Comparison of ENCODE assay signal across 7 cellular contexts in the genomic region with DNA sequence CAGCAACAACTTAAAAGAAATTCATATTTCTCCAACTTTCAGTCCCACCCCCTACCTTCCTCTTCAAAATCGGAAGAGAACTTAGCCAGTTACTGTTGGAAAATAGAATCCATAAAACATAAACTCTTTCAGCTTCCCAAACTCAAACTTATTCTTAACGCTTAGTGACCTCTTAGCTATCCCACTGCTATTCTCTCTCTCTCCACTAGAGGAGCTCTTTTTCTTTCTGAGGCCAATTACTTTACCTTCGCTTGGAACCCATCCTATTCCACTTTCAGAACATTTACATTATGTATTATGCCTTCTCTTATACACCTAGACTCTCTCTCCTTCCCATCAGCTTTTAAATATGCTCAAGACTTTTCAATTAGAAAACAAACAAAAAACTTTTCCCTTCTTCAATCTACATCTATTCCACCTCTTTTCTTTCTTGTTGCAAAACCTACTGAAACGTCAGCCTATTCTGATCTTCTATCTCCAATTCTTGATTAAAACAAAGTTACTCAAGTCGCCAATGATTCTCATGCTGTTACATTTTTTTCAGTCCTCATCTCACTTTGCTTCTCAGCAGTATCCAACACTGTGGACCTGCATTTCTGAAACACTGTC. TPM values are rescaled to one million over a fixed set of nuclear protein-coding genes. Genes with fewer than 3 reads are reported as not detected.
DNase-seq lines count a peak whose midpoint lies in the region; ATAC-seq, FAIRE-seq and TF ChIP-seq lines count a peak whose summit lies in the region.

No MANE protein-coding gene starts in this region.

- TF ChIP-seq CTCF in GM12864 (IDR thresholded peaks at IDR 0.05; ENCODE audit: low read depth, low read length, missing control alignments) (peak; percentile 95), OCI-LY7 (conservative IDR thresholded peaks at IDR 0.05; ENCODE audit: low read length) (peak; percentile 95), endothelial cell of umbilical vein (IDR thresholded peaks at IDR 0.05; ENCODE audit: extremely low read depth in 1 of 2, insufficient read depth in 1 of 2, low read depth in 1 of 2, low read length in 2 of 2) (peak; percentile 72 to 77)

- no peaks in the 10 kb centered on the region for H3K9me1 ChIP-seq in endothelial cell of umbilical vein (replicated peaks; ENCODE audit: control insufficient read depth, extremely low read depth, insufficient read depth, low read length)

- CTCF ChIA-PET in OCI-LY7 (lab: Charles Lee; ENCODE audit: unreplicated experiment) (interaction anchor here (1.0 kb wide), 1 partner anchor 12 kb away, joined by 4 read pairs; no protein-coding TSS in a partner anchor), endothelial cell of umbilical vein (lab: Charles Lee) (interaction anchor here (0.6 to 2.5 kb wide), 71 partner anchors 9 to 584 kb away, joined by 3 to 47 read pairs (median 4); partner anchors contain the start of genes ECT2, GHSR and TNFSF10)

- peak; percentile 53 for ATAC-seq in HG02981 (IDR thresholded peaks at IDR 0.05; ENCODE audit: unreplicated experiment)
- ATAC-seq in HG03045 (IDR thresholded peaks at IDR 0.05; ENCODE audit: unreplicated experiment): no peak

- no peaks in the 10 kb centered on the region for H3K79me2 ChIP-seq in OCI-LY7 (ENCODE audit: insufficient read depth, low read depth, low read length)
- H3K79me2 ChIP-seq in endothelial cell of umbilical vein (ENCODE audit: control insufficient read depth, insufficient read depth, low read length): no peaks in the 10 kb centered on the region

- H3K9me2 ChIP-seq in OCI-LY7 (ENCODE audit: insufficient read depth, low read length): no peaks in the 10 kb centered on the region

- BruUV-seq in OCI-LY7 (replicated peaks; lab: Mats Ljungman, UMichigan): no TSS peak
- BruUV-seq in endothelial cell of umbilical vein (replicated peaks; lab: Mats Ljungman, UMichigan): no TSS peak

- FAIRE-seq in endothelial cell of umbilical vein (lab: Jason Lieb, UNC): peak; percentile 71

- DNase-seq in GM12864 (ENCODE audit: low read depth) (no peak), OCI-LY7 (ENCODE audit: low spot score) (peak; percentile 45), endothelial cell of umbilical vein (ENCODE audit: low read depth, low spot score) (no peak), pons (ENCODE audit: low spot score) (peak; percentile 9)
- no peak for DNase-seq in stimulated activated CD4-positive, alpha-beta T cell treated with anti-CD3 and anti-CD28 coated beads, Interleukin-2, amount 100 ng/mL, for 24 hours

- no peak overlapping the region for H3K9ac ChIP-seq in endothelial cell of umbilical vein (replicated peaks; ENCODE audit: extremely low read depth, insufficient read depth, low read length)

- H3K4me1 ChIP-seq in OCI-LY7 (ENCODE audit: insufficient read depth, low read length, poor library complexity, severe bottlenecking): no peaks in the 10 kb centered on the region
- H3K4me1 ChIP-seq in endothelial cell of umbilical vein (ENCODE audit: control insufficient read depth, extremely low read depth, insufficient read depth, low read length): peaks cover 7% of the 10 kb centered on the region

- no peaks in the 10 kb centered on the region for H4K20me1 ChIP-seq in OCI-LY7 (ENCODE audit: insufficient read depth, low read length)
- no peaks in the 10 kb centered on the region for H4K20me1 ChIP-seq in endothelial cell of umbilical vein (replicated peaks; ENCODE audit: control insufficient read depth, extremely low read depth, insufficient read depth, low read length)

- H3K36me3 ChIP-seq in OCI-LY7 (ENCODE audit: insufficient read depth, low read length): no peaks in the 10 kb centered on the region
- no peaks in the 10 kb centered on the region for H3K36me3 ChIP-seq in endothelial cell of umbilical vein (ENCODE audit: control insufficient read depth in 2 of 2, extremely low read depth in 1 of 2, insufficient read depth in 2 of 2, low read length in 2 of 2)

- dilution Hi-C loops in endothelial cell of umbilical vein (cut with MboI; ENCODE audit: extremely low pct_ligation_motif_present, low sequenced_read_pairs): no loop called here

- H3K4me2 ChIP-seq in OCI-LY7 (ENCODE audit: low read length) (no peak overlapping the region), endothelial cell of umbilical vein (ENCODE audit: insufficient read depth, low read length) (no peak overlapping the region)

- POLR2A ChIA-PET in OCI-LY7 (lab: Charles Lee): interaction anchor here (0.5 to 0.7 kb wide), 3 partner anchors 53 to 767 kb away, joined by 3 to 6 read pairs (median 3); no protein-coding TSS in a partner anchor
- POLR2A ChIA-PET in endothelial cell of umbilical vein (lab: Charles Lee): no interaction called here

- intact Hi-C loops in OCI-LY7 (cut with micrococcal nuclease; ENCODE audit: unreplicated experiment): no loop called here
- intact Hi-C loops in endothelial cell of umbilical vein (cut with micrococcal nuclease): loop anchor here (2.0 kb wide), 1 partner anchor 15 kb away; no protein-coding TSS in a partner anchor

- TF ChIP-seq POLR2A in endothelial cell of umbilical vein (IDR thresholded peaks at IDR 0.05; ENCODE audit: low read depth, low read length): no peak

- H3K27ac ChIP-seq in OCI-LY7 (ENCODE audit: low read depth, low read length, poor library complexity, severe bottlenecking) (no peak overlapping the region), endothelial cell of umbilical vein (ENCODE audit: insufficient read depth, low read depth, low read length) (no peak overlapping the region)

- H3K9me3 ChIP-seq in OCI-LY7 (ENCODE audit: low read length) (no peaks in the 10 kb centered on the region), endothelial cell of umbilical vein (replicated peaks; ENCODE audit: control insufficient read depth, insufficient read depth, low read length) (no peaks in the 10 kb centered on the region)

- no peak overlapping the region for H3K4me3 ChIP-seq in GM12864 (ENCODE audit: low read depth, low read length)
- H3K4me3 ChIP-seq in OCI-LY7 (ENCODE audit: low read depth, low read length, poor library complexity, severe bottlenecking): no peak overlapping the region
- H3K4me3 ChIP-seq in endothelial cell of umbilical vein (replicated peaks in 1 of 3; ENCODE audit: insufficient read depth in 1 of 3, low read depth in 1 of 3, low read length in 3 of 3): no peak overlapping the region

- peaks cover 0 to 2% of the 10 kb centered on the region in 2 experiments for H3K27me3 ChIP-seq in endothelial cell of umbilical vein (ENCODE audit: control insufficient read depth in 2 of 2, insufficient read depth in 2 of 2, low read length in 2 of 2)

- no peak overlapping the region for H2AFZ ChIP-seq in OCI-LY7 (ENCODE audit: low read length)
- H2AFZ ChIP-seq in endothelial cell of umbilical vein (ENCODE audit: low read depth, low read length): peak overlapping the region; percentile 29

TF ChIP-seq in endothelial cell of umbilical vein, 7 proteins besides CTCF, POLR2A, EP300 and RAD21:
- TF ChIP-seq JUN (IDR thresholded peaks at IDR 0.05; ENCODE audit: borderline replicate concordance, insufficient read depth, insufficient read length, low read depth) (no peak), POLR2AphosphoS5 (IDR thresholded peaks at IDR 0.05; ENCODE audit: insufficient read depth, low read depth, low read length) (no peak), GATA2 (IDR thresholded peaks at IDR 0.05; ENCODE audit: insufficient read depth, insufficient read length, low read depth, low read length) (no peak), MAX (IDR thresholded peaks at IDR 0.05; ENCODE audit: insufficient read depth, insufficient read length) (no peak), EZH2 (IDR thresholded peaks at IDR 0.05; ENCODE audit: borderline replicate concordance, low read depth, low read length, severe bottlenecking) (no peak), FOS (IDR thresholded peaks at IDR 0.05; ENCODE audit: borderline replicate concordance, insufficient read depth, low read length) (no peak), MYC (IDR thresholded peaks at IDR 0.05; ENCODE audit: low read depth, low read length) (no peak)

RNA-seq across cellular contexts. Expression of gene GHSR, which starts 13.4 kb away (rescaled TPM):
- not detected in 2 replicates for total RNA-seq in OCI-LY7 (2014; rRNA removed; shearing (Covaris generic))
- total RNA-seq in OCI-LY7 (2022) (not detected in 2 replicates), endothelial cell of umbilical vein (not detected in 2 replicates)
- polyA plus RNA-seq in endothelial cell of umbilical vein: not detected in 2 replicates
- polyA plus RNA-seq in endothelial cell of umbilical vein (2011; cell fraction: cytosol; rRNA removed): not detected in 2 replicates
- not detected in 2 replicates for polyA plus RNA-seq in endothelial cell of umbilical vein (2011; cell fraction: nucleus; rRNA removed)
- not detected in 2 replicates for polyA plus RNA-seq in endothelial cell of umbilical vein (2012)
- polyA minus RNA-seq in endothelial cell of umbilical vein: not detected in 2 replicates
- polyA minus RNA-seq in endothelial cell of umbilical vein (2011; cell fraction: cytosol; rRNA and poly(A)+ RNA removed): not detected
- polyA minus RNA-seq in endothelial cell of umbilical vein (2011; cell fraction: nucleus; rRNA and poly(A)+ RNA removed): not detected in 2 replicates

Comparison
In these comparisons a context has a peak if more than half of its experiments do, and no peak if none do; other contexts are left out.
1. DNase-seq: peak in OCI-LY7 (single experiment) and pons (single experiment); none in GM12864 (single experiment), endothelial cell of umbilical vein (single experiment) and stimulated activated CD4-positive, alpha-beta T cell treated with anti-CD3 and anti-CD28 coated beads, Interleukin-2, amount 100 ng/mL, for 24 hours (0 of 2).
2. Peak in every context shown above with its lines, with median percentiles within 50 percentile points of each other: CTCF ChIP-seq.